1 cellular context compared by ENCODE assay signal in the genomic region with DNA sequence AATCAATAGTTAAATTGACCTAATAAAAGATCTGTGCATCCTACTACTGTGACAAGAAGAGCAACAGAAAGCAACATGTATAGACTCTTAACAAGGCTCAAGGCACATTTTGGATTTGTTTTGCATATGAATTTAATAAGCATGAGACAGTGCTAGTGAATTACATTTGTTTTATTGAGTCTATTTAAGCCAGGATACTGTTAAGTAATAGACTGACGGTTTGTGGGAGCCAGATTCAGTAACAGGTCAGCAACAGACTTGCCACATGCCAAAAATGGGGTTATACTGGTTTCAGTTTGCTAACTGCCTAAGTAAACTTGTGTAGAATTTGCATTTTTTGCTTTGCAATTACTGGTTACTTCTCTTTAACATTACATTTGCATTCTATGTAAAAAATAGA.
TF ChIP-seq lines count a peak whose summit lies in the region.

No MANE protein-coding gene starts in this region.

TF ChIP-seq in GM12878, 131 proteins besides CTCF, POLR2A, EP300 and RAD21 (continues in another document):
- TF ChIP-seq ZSCAN29 (IDR thresholded peaks at IDR 0.05) (no peak), NR2C2 (IDR thresholded peaks at IDR 0.05; ENCODE audit: borderline replicate concordance, control insufficient read depth, insufficient read length, low read depth) (no peak), SREBF1 (IDR thresholded peaks at IDR 0.05; ENCODE audit: low read length) (no peak), TAF1 (IDR thresholded peaks at IDR 0.05; ENCODE audit: borderline replicate concordance, low read depth, low read length) (no peak), HDAC2 (IDR thresholded peaks at IDR 0.05) (no peak), SREBF2 (IDR thresholded peaks at IDR 0.05; ENCODE audit: low read length) (no peak), PML (IDR thresholded peaks at IDR 0.05; ENCODE audit: low read length) (peak; percentile 28; the same call in 1 of the 2 replicates), IKZF1 (conservative IDR thresholded peaks at IDR 0.05) (no peak), ZZZ3 (IDR thresholded peaks at IDR 0.05; ENCODE audit: control insufficient read depth, insufficient read length, low read depth) (no peak), RFX5 (IDR thresholded peaks at IDR 0.05; ENCODE audit: low read depth, low read length) (no peak), SMARCA5 (IDR thresholded peaks at IDR 0.05) (no peak), NFXL1 (IDR thresholded peaks at IDR 0.05; ENCODE audit: borderline replicate concordance) (no peak), POU2F2 (IDR thresholded peaks at IDR 0.05; ENCODE audit: borderline replicate concordance, low read depth, low read length) (peak; percentile 74; the same call in 1 of the 3 replicates), TCF12 (IDR thresholded peaks at IDR 0.05; ENCODE audit: low read depth, low read length) (no peak), BRCA1 (IDR thresholded peaks at IDR 0.05; ENCODE audit: low read depth, low read length) (no peak), RCOR1 (conservative IDR thresholded peaks at IDR 0.05; ENCODE audit: low read depth, low read length) (no peak), NBN (IDR thresholded peaks at IDR 0.05) (no peak), BCL11A (IDR thresholded peaks at IDR 0.05; ENCODE audit: low read depth, low read length) (0 out of 2 replicates have a peak, but pooled peaks have one; percentile 42), MEF2A (IDR thresholded peaks at IDR 0.05; ENCODE audit: insufficient read depth, low read depth, low read length) (peak; percentile 79), CEBPB (IDR thresholded peaks at IDR 0.05; ENCODE audit: borderline replicate concordance in 1 of 2, low read depth in 2 of 2, low read length in 2 of 2) (no peak), TBL1XR1 (IDR thresholded peaks at IDR 0.05; ENCODE audit: low read depth, low read length) (no peak), RB1 (IDR thresholded peaks at IDR 0.05; ENCODE audit: borderline replicate concordance) (no peak), BHLHE40 (IDR thresholded peaks at IDR 0.05; ENCODE audit: borderline replicate concordance in 1 of 2, low read depth in 2 of 2, low read length in 1 of 2) (peak in 1 of 2 experiments; percentile 12; a peak in 1 of 4 replicates), FOXM1 (IDR thresholded peaks at IDR 0.05; ENCODE audit: low read depth, low read length) (no peak), MXI1 (IDR thresholded peaks at IDR 0.05; ENCODE audit: low read depth, low read length) (no peak), CHD2 (IDR thresholded peaks at IDR 0.05; ENCODE audit: borderline replicate concordance, low read depth, low read length) (no peak), RAD51 (IDR thresholded peaks at IDR 0.05) (no peak)
- TF ChIP-seq, protein P1, sequence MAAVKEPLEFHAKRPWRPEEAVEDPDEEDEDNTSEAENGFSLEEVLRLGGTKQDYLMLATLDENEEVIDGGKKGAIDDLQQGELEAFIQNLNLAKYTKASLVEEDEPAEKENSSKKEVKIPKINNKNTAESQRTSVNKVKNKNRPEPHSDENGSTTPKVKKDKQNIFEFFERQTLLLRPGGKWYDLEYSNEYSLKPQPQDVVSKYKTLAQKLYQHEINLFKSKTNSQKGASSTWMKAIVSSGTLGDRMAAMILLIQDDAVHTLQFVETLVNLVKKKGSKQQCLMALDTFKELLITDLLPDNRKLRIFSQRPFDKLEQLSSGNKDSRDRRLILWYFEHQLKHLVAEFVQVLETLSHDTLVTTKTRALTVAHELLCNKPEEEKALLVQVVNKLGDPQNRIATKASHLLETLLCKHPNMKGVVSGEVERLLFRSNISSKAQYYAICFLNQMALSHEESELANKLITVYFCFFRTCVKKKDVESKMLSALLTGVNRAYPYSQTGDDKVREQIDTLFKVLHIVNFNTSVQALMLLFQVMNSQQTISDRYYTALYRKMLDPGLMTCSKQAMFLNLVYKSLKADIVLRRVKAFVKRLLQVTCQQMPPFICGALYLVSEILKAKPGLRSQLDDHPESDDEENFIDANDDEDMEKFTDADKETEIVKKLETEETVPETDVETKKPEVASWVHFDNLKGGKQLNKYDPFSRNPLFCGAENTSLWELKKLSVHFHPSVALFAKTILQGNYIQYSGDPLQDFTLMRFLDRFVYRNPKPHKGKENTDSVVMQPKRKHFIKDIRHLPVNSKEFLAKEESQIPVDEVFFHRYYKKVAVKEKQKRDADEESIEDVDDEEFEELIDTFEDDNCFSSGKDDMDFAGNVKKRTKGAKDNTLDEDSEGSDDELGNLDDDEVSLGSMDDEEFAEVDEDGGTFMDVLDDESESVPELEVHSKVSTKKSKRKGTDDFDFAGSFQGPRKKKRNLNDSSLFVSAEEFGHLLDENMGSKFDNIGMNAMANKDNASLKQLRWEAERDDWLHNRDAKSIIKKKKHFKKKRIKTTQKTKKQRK (IDR thresholded peaks at IDR 0.05; ENCODE audit: low read depth, low read length), result no peak
- TF ChIP-seq, protein P2, sequence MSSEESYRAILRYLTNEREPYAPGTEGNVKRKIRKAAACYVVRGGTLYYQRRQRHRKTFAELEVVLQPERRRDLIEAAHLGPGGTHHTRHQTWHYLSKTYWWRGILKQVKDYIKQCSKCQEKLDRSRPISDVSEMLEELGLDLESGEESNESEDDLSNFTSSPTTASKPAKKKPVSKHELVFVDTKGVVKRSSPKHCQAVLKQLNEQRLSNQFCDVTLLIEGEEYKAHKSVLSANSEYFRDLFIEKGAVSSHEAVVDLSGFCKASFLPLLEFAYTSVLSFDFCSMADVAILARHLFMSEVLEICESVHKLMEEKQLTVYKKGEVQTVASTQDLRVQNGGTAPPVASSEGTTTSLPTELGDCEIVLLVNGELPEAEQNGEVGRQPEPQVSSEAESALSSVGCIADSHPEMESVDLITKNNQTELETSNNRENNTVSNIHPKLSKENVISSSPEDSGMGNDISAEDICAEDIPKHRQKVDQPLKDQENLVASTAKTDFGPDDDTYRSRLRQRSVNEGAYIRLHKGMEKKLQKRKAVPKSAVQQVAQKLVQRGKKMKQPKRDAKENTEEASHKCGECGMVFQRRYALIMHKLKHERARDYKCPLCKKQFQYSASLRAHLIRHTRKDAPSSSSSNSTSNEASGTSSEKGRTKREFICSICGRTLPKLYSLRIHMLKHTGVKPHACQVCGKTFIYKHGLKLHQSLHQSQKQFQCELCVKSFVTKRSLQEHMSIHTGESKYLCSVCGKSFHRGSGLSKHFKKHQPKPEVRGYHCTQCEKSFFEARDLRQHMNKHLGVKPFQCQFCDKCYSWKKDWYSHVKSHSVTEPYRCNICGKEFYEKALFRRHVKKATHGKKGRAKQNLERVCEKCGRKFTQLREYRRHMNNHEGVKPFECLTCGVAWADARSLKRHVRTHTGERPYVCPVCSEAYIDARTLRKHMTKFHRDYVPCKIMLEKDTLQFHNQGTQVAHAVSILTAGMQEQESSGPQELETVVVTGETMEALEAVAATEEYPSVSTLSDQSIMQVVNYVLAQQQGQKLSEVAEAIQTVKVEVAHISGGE (CRISPR knock-in tag; IDR thresholded peaks at IDR 0.05), result no peak
- TF ChIP-seq, protein P3, sequence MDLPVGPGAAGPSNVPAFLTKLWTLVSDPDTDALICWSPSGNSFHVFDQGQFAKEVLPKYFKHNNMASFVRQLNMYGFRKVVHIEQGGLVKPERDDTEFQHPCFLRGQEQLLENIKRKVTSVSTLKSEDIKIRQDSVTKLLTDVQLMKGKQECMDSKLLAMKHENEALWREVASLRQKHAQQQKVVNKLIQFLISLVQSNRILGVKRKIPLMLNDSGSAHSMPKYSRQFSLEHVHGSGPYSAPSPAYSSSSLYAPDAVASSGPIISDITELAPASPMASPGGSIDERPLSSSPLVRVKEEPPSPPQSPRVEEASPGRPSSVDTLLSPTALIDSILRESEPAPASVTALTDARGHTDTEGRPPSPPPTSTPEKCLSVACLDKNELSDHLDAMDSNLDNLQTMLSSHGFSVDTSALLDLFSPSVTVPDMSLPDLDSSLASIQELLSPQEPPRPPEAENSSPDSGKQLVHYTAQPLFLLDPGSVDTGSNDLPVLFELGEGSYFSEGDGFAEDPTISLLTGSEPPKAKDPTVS (IDR thresholded peaks at IDR 0.05; ENCODE audit: low read depth, low read length), result no peak
- TF ChIP-seq, protein P4, sequence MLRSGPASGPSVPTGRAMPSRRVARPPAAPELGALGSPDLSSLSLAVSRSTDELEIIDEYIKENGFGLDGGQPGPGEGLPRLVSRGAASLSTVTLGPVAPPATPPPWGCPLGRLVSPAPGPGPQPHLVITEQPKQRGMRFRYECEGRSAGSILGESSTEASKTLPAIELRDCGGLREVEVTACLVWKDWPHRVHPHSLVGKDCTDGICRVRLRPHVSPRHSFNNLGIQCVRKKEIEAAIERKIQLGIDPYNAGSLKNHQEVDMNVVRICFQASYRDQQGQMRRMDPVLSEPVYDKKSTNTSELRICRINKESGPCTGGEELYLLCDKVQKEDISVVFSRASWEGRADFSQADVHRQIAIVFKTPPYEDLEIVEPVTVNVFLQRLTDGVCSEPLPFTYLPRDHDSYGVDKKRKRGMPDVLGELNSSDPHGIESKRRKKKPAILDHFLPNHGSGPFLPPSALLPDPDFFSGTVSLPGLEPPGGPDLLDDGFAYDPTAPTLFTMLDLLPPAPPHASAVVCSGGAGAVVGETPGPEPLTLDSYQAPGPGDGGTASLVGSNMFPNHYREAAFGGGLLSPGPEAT (IDR thresholded peaks at IDR 0.05; ENCODE audit: low read depth), result no peak
- TF ChIP-seq, protein P5, sequence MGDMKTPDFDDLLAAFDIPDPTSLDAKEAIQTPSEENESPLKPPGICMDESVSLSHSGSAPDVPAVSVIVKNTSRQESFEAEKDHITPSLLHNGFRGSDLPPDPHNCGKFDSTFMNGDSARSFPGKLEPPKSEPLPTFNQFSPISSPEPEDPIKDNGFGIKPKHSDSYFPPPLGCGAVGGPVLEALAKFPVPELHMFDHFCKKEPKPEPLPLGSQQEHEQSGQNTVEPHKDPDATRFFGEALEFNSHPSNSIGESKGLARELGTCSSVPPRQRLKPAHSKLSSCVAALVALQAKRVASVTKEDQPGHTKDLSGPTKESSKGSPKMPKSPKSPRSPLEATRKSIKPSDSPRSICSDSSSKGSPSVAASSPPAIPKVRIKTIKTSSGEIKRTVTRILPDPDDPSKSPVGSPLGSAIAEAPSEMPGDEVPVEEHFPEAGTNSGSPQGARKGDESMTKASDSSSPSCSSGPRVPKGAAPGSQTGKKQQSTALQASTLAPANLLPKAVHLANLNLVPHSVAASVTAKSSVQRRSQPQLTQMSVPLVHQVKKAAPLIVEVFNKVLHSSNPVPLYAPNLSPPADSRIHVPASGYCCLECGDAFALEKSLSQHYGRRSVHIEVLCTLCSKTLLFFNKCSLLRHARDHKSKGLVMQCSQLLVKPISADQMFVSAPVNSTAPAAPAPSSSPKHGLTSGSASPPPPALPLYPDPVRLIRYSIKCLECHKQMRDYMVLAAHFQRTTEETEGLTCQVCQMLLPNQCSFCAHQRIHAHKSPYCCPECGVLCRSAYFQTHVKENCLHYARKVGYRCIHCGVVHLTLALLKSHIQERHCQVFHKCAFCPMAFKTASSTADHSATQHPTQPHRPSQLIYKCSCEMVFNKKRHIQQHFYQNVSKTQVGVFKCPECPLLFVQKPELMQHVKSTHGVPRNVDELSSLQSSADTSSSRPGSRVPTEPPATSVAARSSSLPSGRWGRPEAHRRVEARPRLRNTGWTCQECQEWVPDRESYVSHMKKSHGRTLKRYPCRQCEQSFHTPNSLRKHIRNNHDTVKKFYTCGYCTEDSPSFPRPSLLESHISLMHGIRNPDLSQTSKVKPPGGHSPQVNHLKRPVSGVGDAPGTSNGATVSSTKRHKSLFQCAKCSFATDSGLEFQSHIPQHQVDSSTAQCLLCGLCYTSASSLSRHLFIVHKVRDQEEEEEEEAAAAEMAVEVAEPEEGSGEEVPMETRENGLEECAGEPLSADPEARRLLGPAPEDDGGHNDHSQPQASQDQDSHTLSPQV (IDR thresholded peaks at IDR 0.05), result no peak
- TF ChIP-seq, protein P6, sequence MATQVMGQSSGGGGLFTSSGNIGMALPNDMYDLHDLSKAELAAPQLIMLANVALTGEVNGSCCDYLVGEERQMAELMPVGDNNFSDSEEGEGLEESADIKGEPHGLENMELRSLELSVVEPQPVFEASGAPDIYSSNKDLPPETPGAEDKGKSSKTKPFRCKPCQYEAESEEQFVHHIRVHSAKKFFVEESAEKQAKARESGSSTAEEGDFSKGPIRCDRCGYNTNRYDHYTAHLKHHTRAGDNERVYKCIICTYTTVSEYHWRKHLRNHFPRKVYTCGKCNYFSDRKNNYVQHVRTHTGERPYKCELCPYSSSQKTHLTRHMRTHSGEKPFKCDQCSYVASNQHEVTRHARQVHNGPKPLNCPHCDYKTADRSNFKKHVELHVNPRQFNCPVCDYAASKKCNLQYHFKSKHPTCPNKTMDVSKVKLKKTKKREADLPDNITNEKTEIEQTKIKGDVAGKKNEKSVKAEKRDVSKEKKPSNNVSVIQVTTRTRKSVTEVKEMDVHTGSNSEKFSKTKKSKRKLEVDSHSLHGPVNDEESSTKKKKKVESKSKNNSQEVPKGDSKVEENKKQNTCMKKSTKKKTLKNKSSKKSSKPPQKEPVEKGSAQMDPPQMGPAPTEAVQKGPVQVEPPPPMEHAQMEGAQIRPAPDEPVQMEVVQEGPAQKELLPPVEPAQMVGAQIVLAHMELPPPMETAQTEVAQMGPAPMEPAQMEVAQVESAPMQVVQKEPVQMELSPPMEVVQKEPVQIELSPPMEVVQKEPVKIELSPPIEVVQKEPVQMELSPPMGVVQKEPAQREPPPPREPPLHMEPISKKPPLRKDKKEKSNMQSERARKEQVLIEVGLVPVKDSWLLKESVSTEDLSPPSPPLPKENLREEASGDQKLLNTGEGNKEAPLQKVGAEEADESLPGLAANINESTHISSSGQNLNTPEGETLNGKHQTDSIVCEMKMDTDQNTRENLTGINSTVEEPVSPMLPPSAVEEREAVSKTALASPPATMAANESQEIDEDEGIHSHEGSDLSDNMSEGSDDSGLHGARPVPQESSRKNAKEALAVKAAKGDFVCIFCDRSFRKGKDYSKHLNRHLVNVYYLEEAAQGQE (IDR thresholded peaks at IDR 0.05; ENCODE audit: low read depth, low read length), result no peak
- TF ChIP-seq, protein P7, sequence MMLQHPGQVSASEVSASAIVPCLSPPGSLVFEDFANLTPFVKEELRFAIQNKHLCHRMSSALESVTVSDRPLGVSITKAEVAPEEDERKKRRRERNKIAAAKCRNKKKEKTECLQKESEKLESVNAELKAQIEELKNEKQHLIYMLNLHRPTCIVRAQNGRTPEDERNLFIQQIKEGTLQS (IDR thresholded peaks at IDR 0.05; ENCODE audit: borderline replicate concordance, extremely low read depth, low read depth, low read length), result no peak
- TF ChIP-seq, protein P8, sequence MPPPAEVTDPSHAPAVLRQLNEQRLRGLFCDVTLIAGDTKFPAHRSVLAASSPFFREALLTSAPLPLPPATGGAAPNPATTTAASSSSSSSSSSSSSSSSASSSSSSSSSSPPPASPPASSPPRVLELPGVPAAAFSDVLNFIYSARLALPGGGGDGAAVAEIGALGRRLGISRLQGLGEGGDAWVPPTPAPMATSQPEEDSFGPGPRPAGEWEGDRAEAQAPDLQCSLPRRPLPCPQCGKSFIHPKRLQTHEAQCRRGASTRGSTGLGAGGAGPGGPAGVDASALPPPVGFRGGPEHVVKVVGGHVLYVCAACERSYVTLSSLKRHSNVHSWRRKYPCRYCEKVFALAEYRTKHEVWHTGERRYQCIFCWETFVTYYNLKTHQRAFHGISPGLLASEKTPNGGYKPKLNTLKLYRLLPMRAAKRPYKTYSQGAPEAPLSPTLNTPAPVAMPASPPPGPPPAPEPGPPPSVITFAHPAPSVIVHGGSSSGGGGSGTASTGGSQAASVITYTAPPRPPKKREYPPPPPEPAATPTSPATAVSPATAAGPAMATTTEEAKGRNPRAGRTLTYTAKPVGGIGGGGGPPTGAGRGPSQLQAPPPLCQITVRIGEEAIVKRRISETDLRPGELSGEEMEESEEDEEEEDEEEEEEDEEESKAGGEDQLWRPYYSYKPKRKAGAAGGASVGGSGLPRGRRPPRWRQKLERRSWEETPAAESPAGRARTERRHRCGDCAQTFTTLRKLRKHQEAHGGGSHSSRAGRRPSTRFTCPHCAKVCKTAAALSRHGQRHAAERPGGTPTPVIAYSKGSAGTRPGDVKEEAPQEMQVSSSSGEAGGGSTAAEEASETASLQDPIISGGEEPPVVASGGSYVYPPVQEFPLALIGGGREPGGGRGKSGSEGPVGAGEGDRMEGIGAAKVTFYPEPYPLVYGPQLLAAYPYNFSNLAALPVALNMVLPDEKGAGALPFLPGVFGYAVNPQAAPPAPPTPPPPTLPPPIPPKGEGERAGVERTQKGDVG (CRISPR knock-in tag; IDR thresholded peaks at IDR 0.05), result no peak
